Comparison of ENCODE assay signal across 28 cellular contexts in genomic region chr21:40687625-40688024, GRCh38.
"Had no signal": no experiment of that assay in that cellular context is flagged by ENCODE, and none has a peak within 500 bp of the region (broad histone marks: within the 10 kb centered on the region; RNA-seq: fewer than 3 reads in every experiment).

No MANE protein-coding gene starts in this region.

- DNase-seq: activated CD4-positive, alpha-beta T cell treated with anti-CD3 and anti-CD28 coated beads for 4 hours; activated CD4-positive, alpha-beta T cell treated with anti-CD3 and anti-CD28 coated beads, Interleukin-2, amount 50 U/mL, for 4 hours; activated naive CD4-positive, alpha-beta T cell; activated T-cell treated with anti-CD3 and anti-CD28 coated beads for 4 hours; activated T-cell treated with anti-CD3 and anti-CD28 coated beads, Interleukin-2, amount 50 U/mL, for 72 hours; anterior cingulate cortex; dermis blood vessel endothelial cell; effector CD8-positive, alpha-beta T cell; erythroblast; gastrocnemius medialis; islet precursor cell; left ventricle myocardium inferior; nucleus accumbens; pancreas; stimulated activated CD4-positive, alpha-beta T cell treated with anti-CD3 and anti-CD28 coated beads, Interleukin-1b, Interleukin-23, amount 100 ng/mL, for 48 hours; stimulated activated CD4-positive, alpha-beta T cell treated with anti-CD3 and anti-CD28 coated beads, Interleukin-4, amount 100 ng/mL, for 4 hours; stimulated activated CD8-positive, alpha-beta memory T cell treated with anti-CD3 and anti-CD28 coated beads, Interleukin-4, amount 100 ng/mL, for 48 hours; stimulated activated naive CD8-positive, alpha-beta T cell treated with anti-CD3 and anti-CD28 coated beads, Interleukin-15, amount 100 ng/mL, for 72 hours; substantia nigra; thyroid gland; upper lobe of right lung had no signal

- H3K4me3 ChIP-seq: gastrocnemius medialis, hepatocyte, left ventricle myocardium inferior, lung, pancreas, prostate gland, smooth muscle cell, thyroid gland, upper lobe of right lung had no signal

- H3K27me3 Mint-ChIP-seq: stimulated activated memory B cell treated with anti-CD40 and anti-IgM and Interleukin-4, amounts not matched to agents 10 μg/mL and 1 μg/mL and 100 μg/mL, for 72 hours; stimulated activated naive CD8-positive, alpha-beta T cell treated with anti-CD3 and anti-CD28 coated beads, Interleukin-15, amount 100 ng/mL, for 72 hours had no signal

- H3K9me3 Mint-ChIP-seq: nephron had no signal

- ATAC-seq: activated T-cell treated with anti-CD3 and anti-CD28 coated beads, Interleukin-2, amount 50 U/mL, for 72 hours; gastrocnemius medialis; pancreas; stimulated activated memory B cell treated with anti-CD40 and anti-IgM and Interleukin-4, amounts not matched to agents 10 μg/mL and 1 μg/mL and 100 μg/mL, for 72 hours; stimulated activated naive CD8-positive, alpha-beta T cell treated with anti-CD3 and anti-CD28 coated beads, Interleukin-15, amount 100 ng/mL, for 72 hours; upper lobe of right lung had no signal

- H3K27ac Mint-ChIP-seq: activated naive CD8-positive, alpha-beta T cell; activated T-cell treated with anti-CD3 and anti-CD28 coated beads, Interleukin-2, amount 50 U/mL, for 72 hours; stimulated activated memory B cell treated with anti-CD40 and anti-IgM and Interleukin-4, amounts not matched to agents 10 μg/mL and 1 μg/mL and 100 μg/mL, for 72 hours; stimulated activated naive CD8-positive, alpha-beta T cell treated with anti-CD3 and anti-CD28 coated beads, Interleukin-15, amount 100 ng/mL, for 72 hours had no signal

- H3K9me3 ChIP-seq: gastrocnemius medialis, left ventricle myocardium inferior, pancreas, prostate gland, thyroid gland, upper lobe of right lung had no signal

- H3K27ac ChIP-seq: gastrocnemius medialis, hepatocyte, left ventricle myocardium inferior, pancreas, prostate gland, thyroid gland, upper lobe of right lung had no signal

- H3K4me1 ChIP-seq: gastrocnemius medialis, pancreas, prostate gland, thyroid gland, upper lobe of right lung had no signal

- H3K27me3 ChIP-seq: gastrocnemius medialis, hepatocyte, pancreas, thyroid gland, upper lobe of right lung had no signal

- H3K4me3 Mint-ChIP-seq: activated naive CD8-positive, alpha-beta T cell; activated T-cell treated with anti-CD3 and anti-CD28 coated beads, Interleukin-2, amount 50 U/mL, for 72 hours; nephron; stimulated activated memory B cell treated with anti-CD40 and anti-IgM and Interleukin-4, amounts not matched to agents 10 μg/mL and 1 μg/mL and 100 μg/mL, for 72 hours; stimulated activated naive CD8-positive, alpha-beta T cell treated with anti-CD3 and anti-CD28 coated beads, Interleukin-15, amount 100 ng/mL, for 72 hours had no signal

- H3K4me1 Mint-ChIP-seq: stimulated activated memory B cell treated with anti-CD40 and anti-IgM and Interleukin-4, amounts not matched to agents 10 μg/mL and 1 μg/mL and 100 μg/mL, for 72 hours; stimulated activated naive CD8-positive, alpha-beta T cell treated with anti-CD3 and anti-CD28 coated beads, Interleukin-15, amount 100 ng/mL, for 72 hours had no signal

- H3K36me3 Mint-ChIP-seq: activated naive CD8-positive, alpha-beta T cell; stimulated activated memory B cell treated with anti-CD40 and anti-IgM and Interleukin-4, amounts not matched to agents 10 μg/mL and 1 μg/mL and 100 μg/mL, for 72 hours had no signal

- H3K36me3 ChIP-seq: gastrocnemius medialis, left ventricle myocardium inferior, pancreas, prostate gland, thyroid gland, upper lobe of right lung had no signal
